Comparison of ENCODE assay signal across 11 cellular contexts in genomic region chr11:66072518-66072917, GRCh38. TPM values are rescaled to one million over a fixed set of nuclear protein-coding genes. Genes with fewer than 3 reads are reported as not detected.
DNase-seq lines count a peak whose midpoint lies in the region; ATAC-seq and TF ChIP-seq lines count a peak whose summit lies in the region.
"Had no signal": no experiment of that assay in that cellular context is flagged by ENCODE, and none has a peak within 500 bp of the region (broad histone marks: within the 10 kb centered on the region; RNA-seq: fewer than 3 reads in every experiment).

No MANE protein-coding gene starts in this region.

- CTCF ChIA-PET in activated CD8-positive, alpha-beta memory T cell treated with anti-CD3 and anti-CD28 coated beads, Interleukin-2, amount 10 ng/mL, durations not matched to agents 7 days and 5 days (lab: Charles Lee) = interaction anchor here (1.0 to 10.7 kb wide), 3 partner anchors 9 to 63 kb away, joined by 4 to 95 read pairs (median 7); no protein-coding TSS in a partner anchor
- CTCF ChIA-PET in PC-3 (lab: Charles Lee) = no interaction called here

- H3K79me2 ChIP-seq in PC-3 (ENCODE audit: low read length) = peaks cover 51% of the 10 kb centered on the region

- TF ChIP-seq CTCF in PC-3 (conservative IDR thresholded peaks at IDR 0.05; ENCODE audit: low read depth, low read length) (no peak), endothelial cell (IDR thresholded peaks at IDR 0.05; ENCODE audit: unreplicated experiment) (no peak), Peyer's patch (IDR thresholded peaks at IDR 0.05) (no peak)

- H3K27ac Mint-ChIP-seq in activated CD8-positive, alpha-beta memory T cell treated with anti-CD3 and anti-CD28 coated beads, Interleukin-2, amount 10 ng/mL, durations not matched to agents 7 days and 5 days = peak overlapping the region; percentile 83
- peak overlapping the region; percentile 73 for H3K27ac Mint-ChIP-seq in endothelial cell (ENCODE audit: unreplicated experiment)

- H3K27me3 ChIP-seq in PC-3 (ENCODE audit: low read length) (no peaks in the 10 kb centered on the region), skeletal muscle satellite cell (ENCODE audit: control insufficient read depth, insufficient read depth, low read length) (no peaks in the 10 kb centered on the region), Peyer's patch (no peaks in the 10 kb centered on the region)
- H3K27me3 ChIP-seq: ovary had no signal

- H3K4me1 Mint-ChIP-seq in activated CD8-positive, alpha-beta memory T cell treated with anti-CD3 and anti-CD28 coated beads, Interleukin-2, amount 10 ng/mL, durations not matched to agents 7 days and 5 days = peaks cover 43% of the 10 kb centered on the region
- H3K4me1 Mint-ChIP-seq in endothelial cell (ENCODE audit: unreplicated experiment) = peaks cover 35% of the 10 kb centered on the region

- H3K9ac ChIP-seq in PC-3 (ENCODE audit: low read length) = no peak overlapping the region
- H3K9ac ChIP-seq in skeletal muscle satellite cell (ENCODE audit: low read depth, low read length) = no peak overlapping the region

- H3K27ac ChIP-seq in PC-3 (ENCODE audit: low read length) (no peak overlapping the region), Peyer's patch (no peak overlapping the region)
- H3K27ac ChIP-seq: ovary had no signal

- no TSS peak for BruUV-seq in PC-3 (replicated peaks; lab: Mats Ljungman, UMichigan)

- H3K36me3 ChIP-seq in PC-3 (ENCODE audit: low read depth, low read length) = peaks cover 19% of the 10 kb centered on the region
- H3K36me3 ChIP-seq in skeletal muscle satellite cell (ENCODE audit: insufficient read depth, low read length) = peaks cover 33% of the 10 kb centered on the region
- H3K36me3 ChIP-seq in Peyer's patch = peaks cover 0 to 17% (median 0%) of the 10 kb centered on the region in 3 donors
- H3K36me3 ChIP-seq: ovary had no signal

- H3K4me2 ChIP-seq in PC-3 (ENCODE audit: low read length) = peak overlapping the region; percentile 85; the same call in 1 of the 2 replicates
- peak overlapping the region; percentile 87 for H3K4me2 ChIP-seq in skeletal muscle satellite cell (ENCODE audit: low read length)

- peak overlapping the region; percentile 91 for H3K4me3 Mint-ChIP-seq in activated CD8-positive, alpha-beta memory T cell treated with anti-CD3 and anti-CD28 coated beads, Interleukin-2, amount 10 ng/mL, durations not matched to agents 7 days and 5 days
- peak overlapping the region; percentile 94 for H3K4me3 Mint-ChIP-seq in endothelial cell (ENCODE audit: unreplicated experiment)

- H3K36me3 Mint-ChIP-seq in activated CD8-positive, alpha-beta memory T cell treated with anti-CD3 and anti-CD28 coated beads, Interleukin-2, amount 10 ng/mL, durations not matched to agents 7 days and 5 days = peaks cover 37% of the 10 kb centered on the region
- peaks cover 37% of the 10 kb centered on the region for H3K36me3 Mint-ChIP-seq in endothelial cell (ENCODE audit: low read depth, unreplicated experiment)

- H3K4me3 ChIP-seq in PC-3 (ENCODE audit: low read length) = no peak overlapping the region
- peak overlapping the region; percentile 17 for H3K4me3 ChIP-seq in skeletal muscle satellite cell (ENCODE audit: low read length)
- no peak overlapping the region for H3K4me3 ChIP-seq in Peyer's patch
- H3K4me3 ChIP-seq: ovary had no signal

- H3K4me1 ChIP-seq in PC-3 (ENCODE audit: insufficient read depth, low read length) = peaks cover 25% of the 10 kb centered on the region
- H3K4me1 ChIP-seq in skeletal muscle satellite cell (ENCODE audit: control insufficient read depth, insufficient read depth, low read length) = peaks cover 33% of the 10 kb centered on the region
- H3K4me1 ChIP-seq in Peyer's patch = peaks cover 0 to 28% (median 5%) of the 10 kb centered on the region in 4 donors

- no peak for DNase-seq in activated CD8-positive, alpha-beta memory T cell treated with anti-CD3 and anti-CD28 coated beads, Interleukin-2, amount 10 ng/mL, durations not matched to agents 7 days and 5 days
- no peak for DNase-seq in activated CD8-positive, alpha-beta memory T cell treated with anti-CD3 and anti-CD28 coated beads, Interleukin-2, amount 50 U/mL, for 4 hours
- DNase-seq in PC-3 = no peak
- no peak for DNase-seq in endothelial cell (ENCODE audit: low spot score)
- DNase-seq in Peyer's patch = no peak
- no peak for DNase-seq in KG1 (lab: John Stamatoyannopoulos, UW)
- DNase-seq in NCI-H1436 treated with DMSO at 0.1 percent for 48 hours (lab: John Stamatoyannopoulos, UW) = no peak
- DNase-seq: ovary had no signal

- H3K9me3 ChIP-seq in PC-3 (ENCODE audit: low read length) (no peaks in the 10 kb centered on the region), skeletal muscle satellite cell (replicated peaks; ENCODE audit: low read length) (no peaks in the 10 kb centered on the region), Peyer's patch (no peaks in the 10 kb centered on the region)
- H3K9me3 ChIP-seq: ovary had no signal

- H2AFZ ChIP-seq in PC-3 (ENCODE audit: low read length) = no peak overlapping the region

- no peaks in the 10 kb centered on the region for H3K27me3 Mint-ChIP-seq in activated CD8-positive, alpha-beta memory T cell treated with anti-CD3 and anti-CD28 coated beads, Interleukin-2, amount 10 ng/mL, durations not matched to agents 7 days and 5 days
- H3K27me3 Mint-ChIP-seq in endothelial cell (ENCODE audit: unreplicated experiment) = peaks cover 11% of the 10 kb centered on the region

- no peaks in the 10 kb centered on the region for H3K9me2 ChIP-seq in PC-3 (replicated peaks; ENCODE audit: low read length)

- POLR2A ChIA-PET in PC-3 (lab: Charles Lee; ENCODE audit: unreplicated experiment) = no interaction called here

- H3F3A ChIP-seq in PC-3 (ENCODE audit: low read length, unreplicated experiment) = peaks cover 11% of the 10 kb centered on the region

- H4K20me1 ChIP-seq in PC-3 (ENCODE audit: low read length) = no peaks in the 10 kb centered on the region

- intact Hi-C loops in PC-3 (cut with micrococcal nuclease) = loop anchor here (5.0 kb wide), 1 partner anchor 40 kb away; no protein-coding TSS in a partner anchor

- TF ChIP-seq POLR2A in Peyer's patch (IDR thresholded peaks at IDR 0.05) = no peak

- no peak for ATAC-seq in activated CD8-positive, alpha-beta memory T cell treated with anti-CD3 and anti-CD28 coated beads, Interleukin-2, amount 10 ng/mL, durations not matched to agents 7 days and 5 days
- ATAC-seq in PC-3 = no peak

- no peaks in the 10 kb centered on the region for H3K9me3 Mint-ChIP-seq in activated CD8-positive, alpha-beta memory T cell treated with anti-CD3 and anti-CD28 coated beads, Interleukin-2, amount 10 ng/mL, durations not matched to agents 7 days and 5 days (ENCODE audit: low read depth)
- no peaks in the 10 kb centered on the region for H3K9me3 Mint-ChIP-seq in endothelial cell (ENCODE audit: unreplicated experiment)

RNA-seq across cellular contexts. Expression of gene PACS1, which starts 2.4 kb away (rescaled TPM):
- 100 to 1,000 TPM in 1 of 2 experiments, 10 to 100 TPM in 1; 96.6 to 104 TPM for total RNA-seq in activated CD8-positive, alpha-beta memory T cell treated with anti-CD3 and anti-CD28 coated beads, Interleukin-2, amount 10 ng/mL, durations not matched to agents 7 days and 5 days
- 28.7 and 31.5 TPM in 2 replicates for total RNA-seq in PC-3 (2014; rRNA removed)
- total RNA-seq in endothelial cell (ENCODE audit: unreplicated experiment) = 114 TPM
- total RNA-seq in skeletal muscle satellite cell (2012; rRNA removed) = 16.4 and 17.0 TPM in 2 replicates
- 10 to 100 TPM; 10.3 to 52.0 (median 22.3) TPM for total RNA-seq in Peyer's patch

RNA-seq across cellular contexts. Expression of gene SF3B2, which starts 20.4 kb away (rescaled TPM):
- total RNA-seq in activated CD8-positive, alpha-beta memory T cell treated with anti-CD3 and anti-CD28 coated beads, Interleukin-2, amount 10 ng/mL, durations not matched to agents 7 days and 5 days = 100 to 1,000 TPM; 256 to 281 TPM
- total RNA-seq in PC-3 (2014; rRNA removed) = 241 and 318 TPM in 2 replicates
- total RNA-seq in endothelial cell (ENCODE audit: unreplicated experiment) = 174 TPM
- total RNA-seq in skeletal muscle satellite cell (2012; rRNA removed) = 158 and 185 TPM in 2 replicates
- total RNA-seq in Peyer's patch = 100 to 1,000 TPM; 127 to 340 (median 171) TPM

RNA-seq across cellular contexts. Expression of gene GAL3ST3, which starts 23.6 kb away (rescaled TPM):
- total RNA-seq in activated CD8-positive, alpha-beta memory T cell treated with anti-CD3 and anti-CD28 coated beads, Interleukin-2, amount 10 ng/mL, durations not matched to agents 7 days and 5 days = not detected
- total RNA-seq in PC-3 (2014; rRNA removed) (not detected in 2 replicates), endothelial cell (ENCODE audit: unreplicated experiment) (0.87 TPM), Peyer's patch (not detected)
- total RNA-seq in skeletal muscle satellite cell (2012; rRNA removed) = not detected in 2 replicates
- total RNA-seq: G401; T-helper 2 cell treated with Interferon-gamma antibody and Interleukin-4, amounts not matched to agents 100 ng/mL and 5 ng/mL, for 36 hours had no signal

RNA-seq across cellular contexts. Expression of gene CATSPER1, which starts 46.2 kb away (rescaled TPM):
- total RNA-seq in activated CD8-positive, alpha-beta memory T cell treated with anti-CD3 and anti-CD28 coated beads, Interleukin-2, amount 10 ng/mL, durations not matched to agents 7 days and 5 days = under 1 TPM in 1 of 2 experiments, not detected in 1; 0.54 TPM
- total RNA-seq in PC-3 (2014; rRNA removed) = 0.17 and 1.1 TPM in 2 replicates
- total RNA-seq in endothelial cell (ENCODE audit: unreplicated experiment) = not detected
- 0.44 and 1.0 TPM in 2 replicates for total RNA-seq in skeletal muscle satellite cell (2012; rRNA removed)
- total RNA-seq in Peyer's patch = not detected
- total RNA-seq: G401 had no signal
